25 cellular contexts compared by ENCODE assay signal in genomic region chr18:58451115-58451971, GRCh38.
"Had no signal": no experiment of that assay in that cellular context is flagged by ENCODE, and none has a peak within 500 bp of the region (broad histone marks: within the 10 kb centered on the region; RNA-seq: fewer than 3 reads in every experiment).

No MANE protein-coding gene starts in this region.

- H3K36me3 ChIP-seq: colonic mucosa, esophagus squamous epithelium, gastrocnemius medialis, heart right ventricle, left ventricle myocardium inferior, lower lobe of right lung had no signal

- H3K4me3 ChIP-seq: colonic mucosa, esophagus squamous epithelium, gastrocnemius medialis, heart right ventricle, left ventricle myocardium inferior, lower lobe of right lung had no signal

- FAIRE-seq: endometrium, islet of Langerhans, keratinocyte had no signal

- ATAC-seq: effector memory CD8-positive, alpha-beta T cell; esophagus mucosa; gastrocnemius medialis; heart right ventricle; left cardiac atrium; lower lobe of right lung; naive thymus-derived CD4-positive, alpha-beta T cell had no signal

- H3K27me3 ChIP-seq: colonic mucosa, esophagus squamous epithelium, gastrocnemius medialis, heart right ventricle had no signal

- H3K9me3 ChIP-seq: colonic mucosa, esophagus squamous epithelium, gastrocnemius medialis, heart right ventricle, left ventricle myocardium inferior, lower lobe of right lung had no signal

- H3K4me1 ChIP-seq: lower lobe of right lung had no signal

- H3K27ac ChIP-seq: colonic mucosa, epithelial cell of prostate, esophagus squamous epithelium, gastrocnemius medialis, heart right ventricle, left ventricle myocardium inferior, lower lobe of right lung had no signal

- DNase-seq: colonic mucosa; cortex of kidney; effector CD8-positive, alpha-beta T cell; effector memory CD8-positive, alpha-beta T cell; endodermal cell; erythroblast; esophagus squamous epithelium; foreskin fibroblast; foreskin melanocyte; gastrocnemius medialis; glutamatergic neuron; head of caudate nucleus; heart right ventricle; hippocampal formation; left cardiac atrium; left ventricle myocardium inferior; lower lobe of right lung; mesenchymal stem cell; midbrain; naive thymus-derived CD4-positive, alpha-beta T cell had no signal
